9 cellular contexts compared by ENCODE assay signal in the genomic region with DNA sequence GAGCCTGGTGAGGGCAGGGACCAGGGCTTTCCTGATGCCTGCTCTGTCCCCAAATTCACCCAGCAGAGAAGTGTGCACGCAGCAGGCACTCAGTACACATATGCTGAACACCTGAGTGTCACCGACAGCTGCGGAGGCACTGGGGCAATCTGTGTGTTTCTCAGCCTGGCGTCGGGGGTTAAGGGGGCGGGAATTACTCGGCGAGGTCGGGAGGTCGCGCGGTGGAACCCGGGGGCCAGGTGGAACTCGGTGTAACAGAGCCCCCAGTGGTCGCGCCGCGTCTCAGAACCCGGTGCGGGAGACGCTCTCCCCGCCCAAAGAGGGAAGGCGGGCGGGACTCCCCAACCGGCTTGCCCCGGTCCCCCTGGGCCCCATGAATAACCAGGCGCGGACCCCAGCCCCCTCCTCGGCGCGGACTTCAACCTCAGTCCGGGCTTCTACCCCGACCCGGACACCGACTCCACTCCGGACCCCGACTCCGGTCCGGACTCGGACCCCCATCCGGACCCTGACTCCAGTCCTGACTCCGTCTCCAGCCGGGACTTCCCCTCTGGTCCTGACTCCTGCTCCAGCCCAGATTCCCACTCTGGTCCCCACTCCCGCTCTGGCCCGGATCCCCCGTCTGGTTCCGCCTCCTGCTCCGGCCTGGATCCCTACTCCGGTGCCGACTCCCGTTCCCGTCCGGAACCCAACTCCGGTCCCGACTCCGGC. TPM values are rescaled to one million over a fixed set of nuclear protein-coding genes. Genes with fewer than 3 reads are reported as not detected.
A peak's percentile ranks its signal among the peaks of the same experiment; 100 is the strongest.
DNase-seq lines count a peak whose midpoint lies in the region; ATAC-seq and TF ChIP-seq lines count a peak whose summit lies in the region.
"Had no signal": no experiment of that assay in that cellular context is flagged by ENCODE, and none has a peak within 500 bp of the region (broad histone marks: within the 10 kb centered on the region; RNA-seq: fewer than 3 reads in every experiment).

A gene with protein sequence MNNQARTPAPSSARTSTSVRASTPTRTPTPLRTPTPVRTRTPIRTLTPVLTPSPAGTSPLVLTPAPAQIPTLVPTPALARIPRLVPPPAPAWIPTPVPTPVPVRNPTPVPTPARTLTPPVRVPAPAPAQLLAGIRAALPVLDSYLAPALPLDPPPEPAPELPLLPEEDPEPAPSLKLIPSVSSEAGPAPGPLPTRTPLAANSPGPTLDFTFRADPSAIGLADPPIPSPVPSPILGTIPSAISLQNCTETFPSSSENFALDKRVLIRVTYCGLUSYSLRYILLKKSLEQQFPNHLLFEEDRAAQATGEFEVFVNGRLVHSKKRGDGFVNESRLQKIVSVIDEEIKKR (plus strand): TSS at position 300 of the 711 bp plus-strand sequence. CDS start 74 bp downstream, at position 374.

- TF ChIP-seq CTCF in coronary artery (IDR thresholded peaks at IDR 0.05) (no peak), neural crest cell (conservative IDR thresholded peaks at IDR 0.05) (no peak), GM10248 (IDR thresholded peaks at IDR 0.05; ENCODE audit: control extremely low read depth, extremely low read depth, low read depth, missing control alignments) (no peak)

- no peaks in the 10 kb centered on the region for H3K9me3 ChIP-seq in CD4-positive, CD25-positive, alpha-beta regulatory T cell (ENCODE audit: control insufficient read depth in 2 of 2, low read length in 2 of 2)
- H3K9me3 ChIP-seq: right lobe of liver had no signal

- H3K4me3 Mint-ChIP-seq in CD4-positive, CD25-positive, alpha-beta regulatory T cell = peak within 1 kb of the TSS; percentile 32 to 84 (median 66)
- H3K4me3 Mint-ChIP-seq in neural crest cell = peak within 1 kb of the TSS; percentile 79

- peaks cover 16% of the 10 kb centered on the region for H3K4me1 ChIP-seq in CD4-positive, CD25-positive, alpha-beta regulatory T cell (ENCODE audit: control insufficient read depth, insufficient read depth, low read length, poor library complexity, severe bottlenecking)

- no peaks in the 10 kb centered on the region for H3K36me3 ChIP-seq in CD4-positive, CD25-positive, alpha-beta regulatory T cell (ENCODE audit: control insufficient read depth, insufficient read depth, low read length)
- H3K36me3 ChIP-seq: right lobe of liver had no signal

- POLR2A ChIA-PET in GM10248 (lab: Yijun Ruan, JAX) = interaction anchor here (0.5 kb wide), 1 partner anchor 308 kb away, joined by 9 read pairs; no protein-coding TSS in a partner anchor

- peaks cover 14% of the 10 kb centered on the region for H3K27me3 ChIP-seq in CD4-positive, CD25-positive, alpha-beta regulatory T cell (ENCODE audit: control insufficient read depth, insufficient read depth, low read length)
- H3K27me3 ChIP-seq: right lobe of liver had no signal

- H3K9me3 Mint-ChIP-seq in CD4-positive, CD25-positive, alpha-beta regulatory T cell = peaks cover 0 to 3% (median under 1%) of the 10 kb centered on the region in 7 donors
- H3K9me3 Mint-ChIP-seq in neural crest cell = no peaks in the 10 kb centered on the region

- CTCF ChIA-PET in GM10248 (lab: Yijun Ruan, JAX) = interaction anchor here (1.2 to 3.5 kb wide), 2 partner anchors 12 to 18 kb away, joined by 6 to 24 read pairs (median 18); partner anchors contain the start of gene EID2B

- peak; percentile 44 to 60 for ATAC-seq in CD4-positive, CD25-positive, alpha-beta regulatory T cell (ENCODE audit: low read depth in 2 of 2)
- ATAC-seq in HG03342 (IDR thresholded peaks at IDR 0.05; ENCODE audit: unreplicated experiment) (no peak), HG02642 (IDR thresholded peaks at IDR 0.05; ENCODE audit: poor library complexity, unreplicated experiment) (no peak)

- H3K27me3 Mint-ChIP-seq in CD4-positive, CD25-positive, alpha-beta regulatory T cell = peaks cover 49% of the 10 kb centered on the region
- H3K27me3 Mint-ChIP-seq in neural crest cell (ENCODE audit: low read depth) = peaks cover 78% of the 10 kb centered on the region

- H3K4me3 ChIP-seq in CD4-positive, CD25-positive, alpha-beta regulatory T cell (ENCODE audit: low read depth, low read length) = no peak within 1 kb of the TSS
- H3K4me3 ChIP-seq in coronary artery = peak within 1 kb of the TSS; percentile 63

- H3K27ac Mint-ChIP-seq in CD4-positive, CD25-positive, alpha-beta regulatory T cell = peak within 1 kb of the TSS in 1 of 3 donors; percentile 66
- H3K27ac Mint-ChIP-seq in neural crest cell (ENCODE audit: unreplicated experiment) = no peak within 1 kb of the TSS

- peaks cover 0 to 17% (median 7%) of the 10 kb centered on the region in 4 donors for H3K4me1 Mint-ChIP-seq in CD4-positive, CD25-positive, alpha-beta regulatory T cell
- H3K4me1 Mint-ChIP-seq in neural crest cell = peaks cover 16% of the 10 kb centered on the region

- H3K27ac ChIP-seq in CD4-positive, CD25-positive, alpha-beta regulatory T cell (ENCODE audit: insufficient read depth, low read length, poor library complexity, severe bottlenecking) = no peak within 1 kb of the TSS
- H3K27ac ChIP-seq in coronary artery = no peak within 1 kb of the TSS
- H3K27ac ChIP-seq: right lobe of liver had no signal

- peaks cover 9% of the 10 kb centered on the region for H3K36me3 Mint-ChIP-seq in CD4-positive, CD25-positive, alpha-beta regulatory T cell
- no peaks in the 10 kb centered on the region for H3K36me3 Mint-ChIP-seq in neural crest cell (ENCODE audit: low read depth)

- no peak for DNase-seq in CD4-positive, CD25-positive, alpha-beta regulatory T cell
- DNase-seq in NCI-H2171 treated with DMSO at 0.1 percent for 48 hours (lab: John Stamatoyannopoulos, UW) (peak; percentile 61), coronary artery (ENCODE audit: low spot score) (no peak), neural crest cell (ENCODE audit: low read depth, low spot score) (peak; percentile 14), GM10248 (ENCODE audit: extremely low spot score) (no peak), NCI-H187 (lab: John Stamatoyannopoulos, UW) (no peak)

RNA-seq across cellular contexts. Expression of the gene that starts here (rescaled TPM):
- total RNA-seq in CD4-positive, CD25-positive, alpha-beta regulatory T cell = not detected
- polyA plus RNA-seq in CD4-positive, CD25-positive, alpha-beta regulatory T cell = not detected
- not detected in 2 replicates for total RNA-seq in neural crest cell
- total RNA-seq: right lobe of liver had no signal

Comparison
In these comparisons a context has a peak if more than half of its experiments do, and no peak if none do; other contexts are left out.
1. Peak in ATAC-seq in CD4-positive, CD25-positive, alpha-beta regulatory T cell; RNA of the gene not detected or under 1 TPM.
2. Peak in DNase-seq in neural crest cell; RNA of the gene not detected or under 1 TPM.